ENCODE assay signal across 1 cellular context in genomic region chr19:53076984-53077383, GRCh38.
TF ChIP-seq lines count a peak whose summit lies in the region.

No MANE protein-coding gene starts in this region.

TF ChIP-seq in H1, 55 proteins besides CTCF, POLR2A, EP300 and RAD21:
- no peak for TF ChIP-seq RXRA (IDR thresholded peaks at IDR 0.05; ENCODE audit: insufficient read depth, low read depth, low read length)
- no peak for TF ChIP-seq SAP30 (IDR thresholded peaks at IDR 0.05; ENCODE audit: insufficient read depth, insufficient replicate concordance, low read length)
- TF ChIP-seq ZNF274 (IDR thresholded peaks at IDR 0.05; ENCODE audit: borderline replicate concordance, extremely low read depth, low read length): no peak
- TF ChIP-seq MAFK (IDR thresholded peaks at IDR 0.05; ENCODE audit: low read depth, low read length): no peak
- no peak for TF ChIP-seq CHD1 (IDR thresholded peaks at IDR 0.05; ENCODE audit: low read depth, low read length)
- TF ChIP-seq SIRT6 (IDR thresholded peaks at IDR 0.05; ENCODE audit: low read length): no peak
- no peak for TF ChIP-seq NANOG (IDR thresholded peaks at IDR 0.05; ENCODE audit: insufficient read depth, low read depth, low read length, poor library complexity, severe bottlenecking)
- TF ChIP-seq EGR1 (IDR thresholded peaks at IDR 0.05; ENCODE audit: borderline replicate concordance, low read depth, low read length): no peak
- TF ChIP-seq SP1 (IDR thresholded peaks at IDR 0.05; ENCODE audit: low read depth, low read length): peak; percentile 20; the same call in 1 of the 2 replicates
- peak; percentile 51 for TF ChIP-seq ASH2L (IDR thresholded peaks at IDR 0.05; ENCODE audit: low read length)
- TF ChIP-seq CBX5 (IDR thresholded peaks at IDR 0.05; ENCODE audit: low read depth, low read length): no peak
- peak; percentile 74 for TF ChIP-seq CREB1 (IDR thresholded peaks at IDR 0.05)
- no peak for TF ChIP-seq RFX5 (IDR thresholded peaks at IDR 0.05; ENCODE audit: borderline replicate concordance, low read depth, low read length)
- no peak for TF ChIP-seq TAF7 (optimal IDR thresholded peaks at IDR 0.05; ENCODE audit: borderline replicate concordance, low read depth, low read length)
- TF ChIP-seq TCF12 (IDR thresholded peaks at IDR 0.05; ENCODE audit: low read depth, low read length): no peak
- TF ChIP-seq CHD2 (IDR thresholded peaks at IDR 0.05; ENCODE audit: low read length): no peak
- no peak for TF ChIP-seq KDM4A (IDR thresholded peaks at IDR 0.05; ENCODE audit: low read depth, low read length, severe bottlenecking)
- TF ChIP-seq BACH1 (IDR thresholded peaks at IDR 0.05; ENCODE audit: low read length): no peak
- TF ChIP-seq SRF (IDR thresholded peaks at IDR 0.05; ENCODE audit: low read depth, low read length): no peak
- TF ChIP-seq ATF3 (IDR thresholded peaks at IDR 0.05; ENCODE audit: insufficient read depth, low read depth, low read length): no peak
- no peak for TF ChIP-seq CBX8 (IDR thresholded peaks at IDR 0.05; ENCODE audit: borderline replicate concordance, low read depth, low read length)
- no peak for TF ChIP-seq RBBP5 (IDR thresholded peaks at IDR 0.05; ENCODE audit: borderline replicate concordance, low read depth, low read length)
- TF ChIP-seq CHD7 (IDR thresholded peaks at IDR 0.05; ENCODE audit: insufficient replicate concordance, low read length): peak; percentile 44
- no peak for TF ChIP-seq SP2 (IDR thresholded peaks at IDR 0.05; ENCODE audit: low read length)
- TF ChIP-seq JUN (IDR thresholded peaks at IDR 0.05; ENCODE audit: low read depth, low read length): no peak
- no peak for TF ChIP-seq RNF2 (IDR thresholded peaks at IDR 0.05; ENCODE audit: borderline replicate concordance, low read depth, low read length, missing control alignments, poor library complexity, severe bottlenecking)
- TF ChIP-seq PHF8 (conservative IDR thresholded peaks at IDR 0.05; ENCODE audit: low read depth, low read length): no peak
- peak in 1 of 2 experiments; percentile 47; a peak in 1 of 4 replicates for TF ChIP-seq SIN3A (conservative IDR thresholded peaks at IDR 0.05 in 1 of 2, IDR thresholded peaks at IDR 0.05 in 1 of 2; ENCODE audit: low read depth in 1 of 2, low read length in 2 of 2)
- no peak for TF ChIP-seq FOSL1 (IDR thresholded peaks at IDR 0.05; ENCODE audit: insufficient read depth, low read depth, low read length)
- peak; percentile 96 for TF ChIP-seq TEAD4 (IDR thresholded peaks at IDR 0.05; ENCODE audit: low read depth, low read length)
- peak; percentile 13; the same call in 1 of the 2 replicates for TF ChIP-seq KDM1A (IDR thresholded peaks at IDR 0.05; ENCODE audit: borderline replicate concordance, low read length)
- no peak for TF ChIP-seq CTBP2 (IDR thresholded peaks at IDR 0.05; ENCODE audit: borderline replicate concordance, insufficient read depth, insufficient read length, low read length)
- peak; percentile 36; the same call in 1 of the 2 replicates for TF ChIP-seq JUND (IDR thresholded peaks at IDR 0.05; ENCODE audit: low read length)
- no peak for TF ChIP-seq POLR2AphosphoS5 (IDR thresholded peaks at IDR 0.05; ENCODE audit: low read depth, low read length)
- no peak; the same call in 1 of the 2 replicates for TF ChIP-seq POU5F1 (IDR thresholded peaks at IDR 0.05; ENCODE audit: low read depth, low read length)
- TF ChIP-seq BCL11A (IDR thresholded peaks at IDR 0.05; ENCODE audit: low read depth in 2 of 2, low read length in 2 of 2): no peak
- TF ChIP-seq GTF2F1 (IDR thresholded peaks at IDR 0.05; ENCODE audit: borderline replicate concordance, low read depth, low read length): no peak
- no peak for TF ChIP-seq MAX (IDR thresholded peaks at IDR 0.05)
- TF ChIP-seq CEBPB (IDR thresholded peaks at IDR 0.05; ENCODE audit: low read depth, low read length): no peak
- TF ChIP-seq GABPA (IDR thresholded peaks at IDR 0.05; ENCODE audit: borderline replicate concordance, insufficient read depth, low read length): no peak
- TF ChIP-seq KDM5A (IDR thresholded peaks at IDR 0.05; ENCODE audit: low read length): no peak
- no peak for TF ChIP-seq TBP (IDR thresholded peaks at IDR 0.05; ENCODE audit: low read depth, low read length)
- 0 out of 2 replicates have a peak, but pooled peaks have one; percentile 56 for TF ChIP-seq YY1 (IDR thresholded peaks at IDR 0.05; ENCODE audit: low read depth, low read length)
- peak in 1 of 2 experiments; percentile 41; a peak in 1 of 4 replicates for TF ChIP-seq HDAC2 (IDR thresholded peaks at IDR 0.05; ENCODE audit: borderline replicate concordance in 1 of 2, low read depth in 2 of 2, low read length in 2 of 2)
- TF ChIP-seq NRF1 (IDR thresholded peaks at IDR 0.05; ENCODE audit: low read depth, low read length): no peak
- TF ChIP-seq HDAC6 (IDR thresholded peaks at IDR 0.05; ENCODE audit: low read depth, low read length): no peak
- no peak for TF ChIP-seq SUZ12 (IDR thresholded peaks at IDR 0.05; ENCODE audit: low read length)
- TF ChIP-seq SP4 (IDR thresholded peaks at IDR 0.05; ENCODE audit: low read length): no peak
- no peak for TF ChIP-seq E2F6 (IDR thresholded peaks at IDR 0.05)
- TF ChIP-seq ATF2 (IDR thresholded peaks at IDR 0.05; ENCODE audit: low read length): no peak
